Comparison of ENCODE assay signal across 12 cellular contexts in the genomic region with DNA sequence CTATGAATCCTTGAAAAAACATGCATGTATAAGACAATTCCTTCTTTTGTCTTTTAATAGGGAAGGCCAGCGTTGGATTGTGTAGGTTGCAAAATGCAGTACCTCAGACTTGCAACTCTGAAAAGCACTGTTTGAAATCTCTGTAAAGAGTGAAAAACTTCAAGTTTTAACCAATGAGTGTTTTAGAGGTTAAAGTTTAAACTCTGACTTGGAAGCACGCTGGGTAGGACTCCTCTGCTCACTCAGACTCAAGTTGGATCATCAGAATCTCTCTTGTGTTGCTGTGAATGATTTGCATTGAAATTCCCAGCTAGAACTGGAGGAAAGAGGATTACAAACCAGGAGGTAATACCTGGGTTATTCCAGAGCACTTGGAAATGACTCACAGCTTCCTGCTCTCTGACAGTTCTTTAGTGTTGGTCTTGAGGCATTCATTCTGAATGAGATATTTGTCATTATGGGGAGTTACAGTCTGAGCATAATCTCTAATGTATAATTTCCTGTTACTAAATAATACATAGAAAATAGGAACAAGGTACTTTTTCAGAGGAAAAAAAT. TPM values are rescaled to one million over a fixed set of nuclear protein-coding genes. Genes with fewer than 3 reads are reported as not detected.
DNase-seq lines count a peak whose midpoint lies in the region; ATAC-seq and TF ChIP-seq lines count a peak whose summit lies in the region.
"Had no signal": no experiment of that assay in that cellular context is flagged by ENCODE, and none has a peak within 500 bp of the region (broad histone marks: within the 10 kb centered on the region; RNA-seq: fewer than 3 reads in every experiment).

No MANE protein-coding gene starts in this region.

- no peak for TF ChIP-seq EP300 in SK-N-SH (IDR thresholded peaks at IDR 0.05; ENCODE audit: borderline replicate concordance in 1 of 2, low read depth in 1 of 2, low read length in 1 of 2)

- no peaks in the 10 kb centered on the region for H3K79me2 ChIP-seq in SK-N-SH (ENCODE audit: insufficient read depth)
- H3K79me2 ChIP-seq: parathyroid adenoma had no signal

- 69% methylated on average over 2 of the region's 2 CpGs for WGBS in SK-N-SH (ENCODE audit: low lambda C conversion rate)

- peak overlapping the region in 1 of 2 experiments; percentile 27; a peak in 2 of 4 replicates for H3K27ac ChIP-seq in SK-N-SH (ENCODE audit: low read depth in 2 of 2, low read length in 1 of 2)
- H3K27ac ChIP-seq in gastrocnemius medialis: no peak overlapping the region
- H3K27ac ChIP-seq: parathyroid adenoma, SJCRH30 had no signal

- H3K4me2 ChIP-seq in SK-N-SH: 0 out of 2 replicates have a peak overlapping the region, but pooled peaks have one; percentile 7

- no peak for ATAC-seq in gastrocnemius medialis

- H4K20me1 ChIP-seq in SK-N-SH (ENCODE audit: insufficient read depth): no peaks in the 10 kb centered on the region

- no peaks in the 10 kb centered on the region for H3K9me3 ChIP-seq in SK-N-SH
- no peaks in the 10 kb centered on the region for H3K9me3 ChIP-seq in gastrocnemius medialis
- H3K9me3 ChIP-seq: SJCRH30 had no signal

- H3K4me3 ChIP-seq in SK-N-SH (ENCODE audit: low read depth in 2 of 2, low read length in 1 of 2) (no peak overlapping the region), fibroblast of the aortic adventitia (ENCODE audit: low read depth, low read length) (no peak overlapping the region), gastrocnemius medialis (no peak overlapping the region)
- H3K4me3 ChIP-seq: SJCRH30 had no signal

- DNase-seq in HCEC 1CT (peak; percentile 23), SK-N-SH (no peak), fibroblast of the aortic adventitia (ENCODE audit: low read depth) (peak; percentile 22), putamen (ENCODE audit: low spot score) (peak; percentile 8), NCI-H2227 treated with DMSO at 0.1 percent for 48 hours (lab: John Stamatoyannopoulos, UW) (no peak), OCI-M1 (lab: John Stamatoyannopoulos, UW) (no peak), gastrocnemius medialis (no peak), COR-L47 (lab: John Stamatoyannopoulos, UW) (no peak)
- DNase-seq: DMS79, NCI-H1694 treated with DMSO at 0.1 percent for 48 hours, SJCRH30 had no signal

- no peak overlapping the region for H3K9ac ChIP-seq in SK-N-SH
- H3K9ac ChIP-seq: parathyroid adenoma had no signal

- peaks cover 0 to 13% of the 10 kb centered on the region in 2 experiments; a peak in 2 of 4 replicates for H3K4me1 ChIP-seq in SK-N-SH (ENCODE audit: control insufficient read depth in 1 of 2, insufficient read depth in 2 of 2, low read depth in 1 of 2, low read length in 1 of 2)
- no peaks in the 10 kb centered on the region for H3K4me1 ChIP-seq in gastrocnemius medialis
- H3K4me1 ChIP-seq: parathyroid adenoma had no signal

- no peak for TF ChIP-seq POLR2A in gastrocnemius medialis (IDR thresholded peaks at IDR 0.05)

- no peak for TF ChIP-seq CTCF in SK-N-SH (IDR thresholded peaks at IDR 0.05)
- TF ChIP-seq CTCF in fibroblast of the aortic adventitia (IDR thresholded peaks at IDR 0.05; ENCODE audit: insufficient read depth, low read length): no peak
- no peak for TF ChIP-seq CTCF in gastrocnemius medialis (IDR thresholded peaks at IDR 0.05 in 4 of 5, conservative IDR thresholded peaks at IDR 0.05 in 1 of 5)

- no peak overlapping the region for H2AFZ ChIP-seq in SK-N-SH (ENCODE audit: low read depth)
- H2AFZ ChIP-seq: parathyroid adenoma had no signal

- intact Hi-C loops in gastrocnemius medialis (cut with DNase I; ENCODE audit: low total_unique reads): no loop called here

- TF ChIP-seq RAD21 in SK-N-SH (IDR thresholded peaks at IDR 0.05; ENCODE audit: low read length): no peak

- H3K27me3 ChIP-seq in SK-N-SH (ENCODE audit: insufficient read depth) (no peaks in the 10 kb centered on the region), gastrocnemius medialis (no peaks in the 10 kb centered on the region)
- H3K27me3 ChIP-seq: SJCRH30 had no signal

- POLR2A ChIA-PET in SK-N-SH (lab: Yijun Ruan, JAX): no interaction called here

- peaks cover 8% of the 10 kb centered on the region for H3F3A ChIP-seq in SK-N-SH (replicated peaks; ENCODE audit: insufficient read depth)

- H3K36me3 ChIP-seq in SK-N-SH (replicated peaks in 1 of 2; ENCODE audit: control insufficient read depth in 1 of 2, insufficient read depth in 2 of 2, low read length in 1 of 2) (no peaks in the 10 kb centered on the region), gastrocnemius medialis (no peaks in the 10 kb centered on the region)
- H3K36me3 ChIP-seq: SJCRH30 had no signal

- in situ Hi-C loops in gastrocnemius medialis (cut with MboI; ENCODE audit: low sequenced_read_pairs in 4 of 4): no loop called here

- no peaks in the 10 kb centered on the region for H3K9me2 ChIP-seq in SK-N-SH

- CTCF ChIA-PET in SK-N-SH (lab: Yijun Ruan, JAX): no interaction called here

TF ChIP-seq in SK-N-SH, 30 proteins besides CTCF, POLR2A, EP300 and RAD21 (continues in another document):
- TF ChIP-seq FOSL2 (IDR thresholded peaks at IDR 0.05; ENCODE audit: borderline replicate concordance, low read depth): peak; percentile 62
- TF ChIP-seq POLR2AphosphoS5 (IDR thresholded peaks at IDR 0.05; ENCODE audit: low read depth, low read length): no peak
- TF ChIP-seq, protein P1, sequence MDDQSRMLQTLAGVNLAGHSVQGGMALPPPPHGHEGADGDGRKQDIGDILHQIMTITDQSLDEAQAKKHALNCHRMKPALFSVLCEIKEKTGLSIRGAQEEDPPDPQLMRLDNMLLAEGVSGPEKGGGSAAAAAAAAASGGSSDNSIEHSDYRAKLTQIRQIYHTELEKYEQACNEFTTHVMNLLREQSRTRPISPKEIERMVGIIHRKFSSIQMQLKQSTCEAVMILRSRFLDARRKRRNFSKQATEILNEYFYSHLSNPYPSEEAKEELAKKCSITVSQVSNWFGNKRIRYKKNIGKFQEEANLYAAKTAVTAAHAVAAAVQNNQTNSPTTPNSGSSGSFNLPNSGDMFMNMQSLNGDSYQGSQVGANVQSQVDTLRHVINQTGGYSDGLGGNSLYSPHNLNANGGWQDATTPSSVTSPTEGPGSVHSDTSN (IDR thresholded peaks at IDR 0.05): 0 out of 2 replicates have a peak, but pooled peaks have one; percentile 18
- TF ChIP-seq TAF1 (IDR thresholded peaks at IDR 0.05; ENCODE audit: borderline replicate concordance, low read depth, low read length): no peak
- no peak for TF ChIP-seq YY1 (IDR thresholded peaks at IDR 0.05; ENCODE audit: low read depth)
- TF ChIP-seq, protein P2, sequence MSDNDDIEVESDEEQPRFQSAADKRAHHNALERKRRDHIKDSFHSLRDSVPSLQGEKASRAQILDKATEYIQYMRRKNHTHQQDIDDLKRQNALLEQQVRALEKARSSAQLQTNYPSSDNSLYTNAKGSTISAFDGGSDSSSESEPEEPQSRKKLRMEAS (IDR thresholded peaks at IDR 0.05; ENCODE audit: low read depth): no peak
- TF ChIP-seq, protein P3, sequence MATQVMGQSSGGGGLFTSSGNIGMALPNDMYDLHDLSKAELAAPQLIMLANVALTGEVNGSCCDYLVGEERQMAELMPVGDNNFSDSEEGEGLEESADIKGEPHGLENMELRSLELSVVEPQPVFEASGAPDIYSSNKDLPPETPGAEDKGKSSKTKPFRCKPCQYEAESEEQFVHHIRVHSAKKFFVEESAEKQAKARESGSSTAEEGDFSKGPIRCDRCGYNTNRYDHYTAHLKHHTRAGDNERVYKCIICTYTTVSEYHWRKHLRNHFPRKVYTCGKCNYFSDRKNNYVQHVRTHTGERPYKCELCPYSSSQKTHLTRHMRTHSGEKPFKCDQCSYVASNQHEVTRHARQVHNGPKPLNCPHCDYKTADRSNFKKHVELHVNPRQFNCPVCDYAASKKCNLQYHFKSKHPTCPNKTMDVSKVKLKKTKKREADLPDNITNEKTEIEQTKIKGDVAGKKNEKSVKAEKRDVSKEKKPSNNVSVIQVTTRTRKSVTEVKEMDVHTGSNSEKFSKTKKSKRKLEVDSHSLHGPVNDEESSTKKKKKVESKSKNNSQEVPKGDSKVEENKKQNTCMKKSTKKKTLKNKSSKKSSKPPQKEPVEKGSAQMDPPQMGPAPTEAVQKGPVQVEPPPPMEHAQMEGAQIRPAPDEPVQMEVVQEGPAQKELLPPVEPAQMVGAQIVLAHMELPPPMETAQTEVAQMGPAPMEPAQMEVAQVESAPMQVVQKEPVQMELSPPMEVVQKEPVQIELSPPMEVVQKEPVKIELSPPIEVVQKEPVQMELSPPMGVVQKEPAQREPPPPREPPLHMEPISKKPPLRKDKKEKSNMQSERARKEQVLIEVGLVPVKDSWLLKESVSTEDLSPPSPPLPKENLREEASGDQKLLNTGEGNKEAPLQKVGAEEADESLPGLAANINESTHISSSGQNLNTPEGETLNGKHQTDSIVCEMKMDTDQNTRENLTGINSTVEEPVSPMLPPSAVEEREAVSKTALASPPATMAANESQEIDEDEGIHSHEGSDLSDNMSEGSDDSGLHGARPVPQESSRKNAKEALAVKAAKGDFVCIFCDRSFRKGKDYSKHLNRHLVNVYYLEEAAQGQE (IDR thresholded peaks at IDR 0.05; ENCODE audit: low read depth, low read length): no peak
- TF ChIP-seq TCF12 (IDR thresholded peaks at IDR 0.05): no peak
- no peak for TF ChIP-seq SMC3 (IDR thresholded peaks at IDR 0.05; ENCODE audit: low read depth, low read length)
- no peak for TF ChIP-seq SIN3A (IDR thresholded peaks at IDR 0.05; ENCODE audit: borderline replicate concordance, low read depth, low read length)
- TF ChIP-seq RXRA (IDR thresholded peaks at IDR 0.05; ENCODE audit: borderline replicate concordance, low read depth): no peak
- TF ChIP-seq, protein P4, sequence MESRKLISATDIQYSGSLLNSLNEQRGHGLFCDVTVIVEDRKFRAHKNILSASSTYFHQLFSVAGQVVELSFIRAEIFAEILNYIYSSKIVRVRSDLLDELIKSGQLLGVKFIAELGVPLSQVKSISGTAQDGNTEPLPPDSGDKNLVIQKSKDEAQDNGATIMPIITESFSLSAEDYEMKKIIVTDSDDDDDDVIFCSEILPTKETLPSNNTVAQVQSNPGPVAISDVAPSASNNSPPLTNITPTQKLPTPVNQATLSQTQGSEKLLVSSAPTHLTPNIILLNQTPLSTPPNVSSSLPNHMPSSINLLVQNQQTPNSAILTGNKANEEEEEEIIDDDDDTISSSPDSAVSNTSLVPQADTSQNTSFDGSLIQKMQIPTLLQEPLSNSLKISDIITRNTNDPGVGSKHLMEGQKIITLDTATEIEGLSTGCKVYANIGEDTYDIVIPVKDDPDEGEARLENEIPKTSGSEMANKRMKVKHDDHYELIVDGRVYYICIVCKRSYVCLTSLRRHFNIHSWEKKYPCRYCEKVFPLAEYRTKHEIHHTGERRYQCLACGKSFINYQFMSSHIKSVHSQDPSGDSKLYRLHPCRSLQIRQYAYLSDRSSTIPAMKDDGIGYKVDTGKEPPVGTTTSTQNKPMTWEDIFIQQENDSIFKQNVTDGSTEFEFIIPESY (IDR thresholded peaks at IDR 0.05; ENCODE audit: borderline replicate concordance, low read depth): no peak
- no peak for TF ChIP-seq GATA2 (CRISPR knock-in tag; IDR thresholded peaks at IDR 0.05)

RNA-seq across cellular contexts. Expression of a gene that starts 49.1 kb away (rescaled TPM):
- 2.9 and 3.2 TPM in 2 replicates for polyA plus RNA-seq in SK-N-SH (2012; rRNA removed)
- 4.7 and 5.0 TPM in 2 replicates for polyA plus RNA-seq in SK-N-SH (2012; cell fraction: cytosol; rRNA removed)
- polyA plus RNA-seq in SK-N-SH (2012; cell fraction: nucleus; rRNA removed): 1.4 and 2.3 TPM in 2 replicates
- total RNA-seq in fibroblast of the aortic adventitia (ENCODE audit: low replicate concordance) (0.99 and 2.0 TPM in 2 replicates), gastrocnemius medialis (1 to 10 TPM in 2 of 4 donors, under 1 TPM in 2; 0.65 to 5.4 (median 0.94) TPM)

Comparison
In these comparisons a context has a peak if more than half of its experiments do, and no peak if none do; other contexts are left out.
1. DNase-seq: peak in HCEC 1CT (single experiment), fibroblast of the aortic adventitia (single experiment) and putamen (single experiment); none in SK-N-SH (single experiment), NCI-H2227 treated with DMSO at 0.1 percent for 48 hours (single experiment), OCI-M1 (single experiment), gastrocnemius medialis (0 of 2) and COR-L47 (single experiment).